ENCODE assay signal across 13 cellular contexts in the genomic region with DNA sequence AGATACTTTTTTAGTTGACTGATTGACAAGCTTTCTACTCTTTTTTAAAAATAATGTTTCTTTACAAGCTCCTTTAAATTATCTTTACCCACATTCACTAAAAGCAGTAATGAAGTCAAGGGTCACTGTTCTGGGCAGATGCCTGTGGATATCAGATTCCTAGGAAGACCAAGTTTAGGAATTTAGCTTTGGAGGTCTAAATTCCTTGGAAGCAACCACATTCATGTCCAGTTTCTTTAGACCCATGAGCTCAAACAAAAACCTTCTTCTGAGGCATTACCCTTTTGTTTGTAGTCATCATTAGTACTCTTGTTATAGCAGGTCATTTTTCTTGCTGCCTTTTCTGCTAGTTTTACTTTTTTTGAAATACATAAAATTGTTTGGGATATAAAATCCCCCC.
A peak's percentile ranks its signal among the peaks of the same experiment; 100 is the strongest.
DNase-seq lines count a peak whose midpoint lies in the region; ATAC-seq lines count a peak whose summit lies in the region.
"Had no signal": no experiment of that assay in that cellular context is flagged by ENCODE, and none has a peak within 500 bp of the region (broad histone marks: within the 10 kb centered on the region; RNA-seq: fewer than 3 reads in every experiment).

No MANE protein-coding gene starts in this region.

- ATAC-seq in HG03565 (IDR thresholded peaks at IDR 0.05; ENCODE audit: unreplicated experiment) (no peak), GM18873 (IDR thresholded peaks at IDR 0.05; ENCODE audit: low FRiP score, unreplicated experiment) (no peak)
- ATAC-seq: CD8-positive, alpha-beta T cell; GM23338 had no signal

- DNase-seq in EH (ENCODE audit: low read depth), result peak; percentile 71
- peak; percentile 17 for DNase-seq in astrocyte of the hippocampus (ENCODE audit: low read depth, low spot score)
- DNase-seq in kidney tubule cell (ENCODE audit: low spot score), result peak; percentile 73
- peak; percentile 71 for DNase-seq in renal cortical epithelial cell (ENCODE audit: low read depth)
- no peak for DNase-seq in activated T-cell treated with anti-CD3 and anti-CD28 coated beads, Interleukin-2, amount 50 U/mL, for 1 hour
- DNase-seq: CD8-positive, alpha-beta T cell; COR-L47; DND-41; H7; IMR-90 had no signal
